In genomic region chr15:77874071-77874470, GRCh38 we compare ENCODE assay signal across 23 cellular contexts.
DNase-seq lines count a peak whose midpoint lies in the region; ATAC-seq and TF ChIP-seq lines count a peak whose summit lies in the region.
"Had no signal": no experiment of that assay in that cellular context is flagged by ENCODE, and none has a peak within 500 bp of the region (broad histone marks: within the 10 kb centered on the region; RNA-seq: fewer than 3 reads in every experiment).

No MANE protein-coding gene starts in this region.

- ATAC-seq in Right ventricle myocardium inferior (no peak), heart right ventricle (no peak), mucosa of descending colon (no peak)
- ATAC-seq: HCT116, HepG2, Panc1 had no signal

- H3K4me1 ChIP-seq in heart right ventricle (peaks cover 0 to 8% (median 0%) of the 10 kb centered on the region in 9 donors), tibial artery (peaks cover 0 to 25% (median 18%) of the 10 kb centered on the region in 4 donors), mucosa of descending colon (ENCODE audit: low read depth) (peaks cover 8% of the 10 kb centered on the region)

- TF ChIP-seq CTCF in heart right ventricle (IDR thresholded peaks at IDR 0.05) (no peak), glutamatergic neuron (IDR thresholded peaks at IDR 0.05; ENCODE audit: partially characterized antibody, unreplicated experiment) (no peak), tibial artery (IDR thresholded peaks at IDR 0.05) (no peak), mucosa of descending colon (IDR thresholded peaks at IDR 0.05) (no peak)

- H3K4me3 ChIP-seq in heart right ventricle (no peak overlapping the region), tibial artery (no peak overlapping the region), mucosa of descending colon (no peak overlapping the region)
- H3K4me3 ChIP-seq: BLaER1 treated with 17β-estradiol and CSF1 and Interleukin-3, amounts not matched to agents 10 nM and 100 nM; SK-N-MC had no signal

- no peaks in the 10 kb centered on the region for H3K9me3 ChIP-seq in heart right ventricle
- H3K9me3 ChIP-seq in tibial artery = no peaks in the 10 kb centered on the region
- H3K9me3 ChIP-seq in mucosa of descending colon = no peaks in the 10 kb centered on the region
- H3K9me3 ChIP-seq: BLaER1 treated with 17β-estradiol and CSF1 and Interleukin-3, amounts not matched to agents 10 nM and 100 nM had no signal

- H3K36me3 Mint-ChIP-seq in glutamatergic neuron (ENCODE audit: unreplicated experiment) = no peaks in the 10 kb centered on the region
- no peaks in the 10 kb centered on the region for H3K36me3 Mint-ChIP-seq in activated CD4-positive, alpha-beta T cell treated with anti-CD3 and anti-CD28 coated beads, Interleukin-2, amount 10 ng/mL, durations not matched to agents 24 days and 14 days (ENCODE audit: low read depth)

- no peaks in the 10 kb centered on the region for H3K27me3 ChIP-seq in heart right ventricle
- H3K27me3 ChIP-seq in tibial artery = no peaks in the 10 kb centered on the region
- H3K27me3 ChIP-seq: BLaER1 treated with 17β-estradiol and CSF1 and Interleukin-3, amounts not matched to agents 10 nM and 100 nM had no signal

- 74 to 85% methylated on average over 4 of the region's 4 CpGs for WGBS in heart right ventricle, 2 donors

- peak overlapping the region; percentile 52 for H3K4me3 Mint-ChIP-seq in glutamatergic neuron (ENCODE audit: unreplicated experiment)
- H3K4me3 Mint-ChIP-seq in activated CD4-positive, alpha-beta T cell treated with anti-CD3 and anti-CD28 coated beads, Interleukin-2, amount 10 ng/mL, durations not matched to agents 24 days and 14 days = no peak overlapping the region
- H3K4me3 Mint-ChIP-seq: CD4-positive, alpha-beta T cell had no signal

- H3K27ac ChIP-seq in heart right ventricle (no peak overlapping the region), tibial artery (peak overlapping the region; percentile 77 to 81)
- H3K27ac ChIP-seq: BLaER1 treated with 17β-estradiol and CSF1 and Interleukin-3, amounts not matched to agents 10 nM and 100 nM; HL-60; RWPE1; SK-N-MC had no signal

- H3K4me1 Mint-ChIP-seq in glutamatergic neuron (ENCODE audit: low read depth, unreplicated experiment) = peaks cover 20% of the 10 kb centered on the region
- no peaks in the 10 kb centered on the region for H3K4me1 Mint-ChIP-seq in activated CD4-positive, alpha-beta T cell treated with anti-CD3 and anti-CD28 coated beads, Interleukin-2, amount 10 ng/mL, durations not matched to agents 24 days and 14 days

- H3K27me3 Mint-ChIP-seq in glutamatergic neuron (ENCODE audit: unreplicated experiment) = peaks cover 6% of the 10 kb centered on the region
- H3K27me3 Mint-ChIP-seq in activated CD4-positive, alpha-beta T cell treated with anti-CD3 and anti-CD28 coated beads, Interleukin-2, amount 10 ng/mL, durations not matched to agents 24 days and 14 days = no peaks in the 10 kb centered on the region
- H3K27me3 Mint-ChIP-seq: CD4-positive, alpha-beta T cell had no signal

- intact Hi-C loops in Right ventricle myocardium inferior (cut with DNase I) = no loop called here
- intact Hi-C loops in heart right ventricle (cut with DNase I) = no loop called here
- intact Hi-C loops in tibial artery (cut with DNase I; ENCODE audit: low total_unique reads) = no loop called here
- intact Hi-C loops in mucosa of descending colon (cut with DNase I, micrococcal nuclease) = no loop called here
- intact Hi-C loops in activated CD4-positive, alpha-beta T cell treated with anti-CD3 and anti-CD28 coated beads, Interleukin-2, amount 10 ng/mL, durations not matched to agents 24 days and 14 days (cut with micrococcal nuclease) = no loop called here

- H3K27ac Mint-ChIP-seq in glutamatergic neuron (ENCODE audit: unreplicated experiment) = peak overlapping the region; percentile 80
- no peak overlapping the region for H3K27ac Mint-ChIP-seq in activated CD4-positive, alpha-beta T cell treated with anti-CD3 and anti-CD28 coated beads, Interleukin-2, amount 10 ng/mL, durations not matched to agents 24 days and 14 days
- H3K27ac Mint-ChIP-seq: CD4-positive, alpha-beta T cell had no signal

- H3K36me3 ChIP-seq in heart right ventricle = no peaks in the 10 kb centered on the region
- H3K36me3 ChIP-seq in tibial artery = no peaks in the 10 kb centered on the region
- no peaks in the 10 kb centered on the region for H3K36me3 ChIP-seq in mucosa of descending colon (ENCODE audit: low read depth)
- H3K36me3 ChIP-seq: BLaER1 treated with 17β-estradiol and CSF1 and Interleukin-3, amounts not matched to agents 10 nM and 100 nM had no signal

- DNase-seq in Right ventricle myocardium inferior (ENCODE audit: missing footprints) = peak; percentile 22
- no peak for DNase-seq in heart right ventricle
- peak; percentile 65 for DNase-seq in NCI-H2171 (lab: John Stamatoyannopoulos, UW)
- DNase-seq in glutamatergic neuron = peak; percentile 65
- no peak for DNase-seq in tibial artery
- no peak for DNase-seq in mucosa of descending colon
- DNase-seq in activated CD4-positive, alpha-beta T cell treated with anti-CD3 and anti-CD28 coated beads, Interleukin-2, amount 10 ng/mL, durations not matched to agents 24 days and 14 days = no peak
- DNase-seq: CD4-positive, alpha-beta T cell; Karpas-422; NCI-H1092; NCI-H1436 treated with DMSO at 0.1 percent for 48 hours; NCI-H2029; NCI-H226; NCI-H510A; NCI-H748 treated with DMSO at 0.1 percent for 48 hours; SIG-M5 had no signal

- H3K9me3 Mint-ChIP-seq in glutamatergic neuron (ENCODE audit: unreplicated experiment) = peaks cover 11% of the 10 kb centered on the region
- no peaks in the 10 kb centered on the region for H3K9me3 Mint-ChIP-seq in activated CD4-positive, alpha-beta T cell treated with anti-CD3 and anti-CD28 coated beads, Interleukin-2, amount 10 ng/mL, durations not matched to agents 24 days and 14 days
- H3K9me3 Mint-ChIP-seq: CD4-positive, alpha-beta T cell had no signal

Comparison
In these comparisons a context has a peak if more than half of its experiments do, and no peak if none do; other contexts are left out.
1. DNase-seq: peak in Right ventricle myocardium inferior (single experiment), NCI-H2171 (single experiment) and glutamatergic neuron (single experiment); none in heart right ventricle (0 of 2), tibial artery (0 of 2), mucosa of descending colon (0 of 3) and activated CD4-positive, alpha-beta T cell treated with anti-CD3 and anti-CD28 coated beads, Interleukin-2, amount 10 ng/mL, durations not matched to agents 24 days and 14 days (single experiment).
2. H3K27ac ChIP-seq: peak in tibial artery (2 of 2); none in heart right ventricle (0 of 10).